ENCODE assay signal across 26 cellular contexts in the genomic region with DNA sequence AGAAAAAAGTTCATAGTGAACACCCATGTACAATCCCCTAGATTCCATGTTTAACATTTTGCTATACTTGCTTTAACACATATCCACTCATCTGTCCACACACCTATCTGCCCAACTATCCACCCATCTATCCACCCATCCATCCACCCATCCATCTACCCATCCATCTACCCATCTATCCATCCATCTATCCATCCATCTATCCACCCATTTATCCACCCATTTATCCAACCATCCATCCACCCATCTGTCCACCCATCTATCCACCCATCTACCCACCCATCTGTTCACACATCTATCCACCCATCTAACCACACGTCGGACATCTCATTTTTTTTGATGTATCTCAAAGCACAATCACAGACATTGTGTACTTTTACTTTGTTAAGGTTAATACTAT. TPM values are rescaled to one million over a fixed set of nuclear protein-coding genes. Genes with fewer than 3 reads are reported as not detected.
"Had no signal": no experiment of that assay in that cellular context is flagged by ENCODE, and none has a peak within 500 bp of the region (broad histone marks: within the 10 kb centered on the region; RNA-seq: fewer than 3 reads in every experiment).

No MANE protein-coding gene starts in this region.

- H3K27ac ChIP-seq: KMS-11, RWPE1 had no signal

- H3K4me2 ChIP-seq: KMS-11 had no signal

- H3K9ac ChIP-seq: KMS-11 had no signal

- DNase-seq: Kasumi-1, MM.1S, MV-4-11, NCI-H1048, NCI-H1105, NCI-H1417, NCI-H146, NCI-H1694 treated with DMSO at 0.1 percent for 48 hours, NCI-H1930, NCI-H2081, NCI-H2107, NCI-H226, NCI-H446, NCI-H510A, NCI-H524 treated with DMSO at 0.1 percent for 48 hours, NCI-H69, NCI-H774, PC-3, SHP77 had no signal

- ATAC-seq: Panc1, PC-3, SK-N-SH treated with all-trans-retinoic acid at 6 μM for 48 hours had no signal

RNA-seq across cellular contexts. Expression of gene RTP3, which starts 25.8 kb away (rescaled TPM):
- total RNA-seq: HT-29, PC-3, SK-MEL-5 had no signal

RNA-seq across cellular contexts. Expression of gene LRRC2, which starts 42.5 kb away (rescaled TPM):
- total RNA-seq: SK-MEL-5 had no signal

RNA-seq across cellular contexts. Expression of gene LTF, which starts 58.9 kb away (rescaled TPM):
- total RNA-seq: OCI-LY7, PC-3 had no signal
